Comparison of ENCODE assay signal across 1 cellular context in the genomic region with DNA sequence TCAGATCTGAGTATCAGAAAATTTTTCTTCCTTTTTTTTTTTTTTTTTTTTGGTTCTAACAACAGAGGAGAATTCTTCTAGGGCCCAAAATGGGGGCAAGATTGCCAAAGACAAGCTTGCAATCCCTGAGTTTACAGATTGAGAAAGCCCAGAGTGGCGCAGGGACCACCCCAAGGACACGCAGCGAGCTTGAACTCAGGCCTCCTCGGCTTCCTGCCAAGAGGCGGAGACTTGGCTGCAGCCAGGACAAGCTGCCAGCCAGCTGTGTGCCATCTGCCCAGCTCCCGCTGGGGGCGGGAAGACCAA.
TF ChIP-seq lines count a peak whose summit lies in the region.

No MANE protein-coding gene starts in this region.

TF ChIP-seq in HepG2, 621 proteins besides CTCF, POLR2A, EP300 and RAD21 (continued from another document and continues in another):
- TF ChIP-seq TIGD3 (CRISPR knock-in tag; IDR thresholded peaks at IDR 0.05; ENCODE audit: borderline replicate concordance) (no peak), LBX2 (CRISPR knock-in tag; IDR thresholded peaks at IDR 0.05; ENCODE audit: borderline replicate concordance) (no peak), ZKSCAN5 (CRISPR knock-in tag; IDR thresholded peaks at IDR 0.05) (no peak), ZFP62 (CRISPR knock-in tag; IDR thresholded peaks at IDR 0.05) (no peak), MEF2D (CRISPR knock-in tag; IDR thresholded peaks at IDR 0.05) (no peak), ZNF512B (CRISPR knock-in tag; IDR thresholded peaks at IDR 0.05; ENCODE audit: borderline replicate concordance) (no peak), ELK4 (CRISPR knock-in tag; IDR thresholded peaks at IDR 0.05; ENCODE audit: borderline replicate concordance) (no peak), ZNF281 (CRISPR knock-in tag; IDR thresholded peaks at IDR 0.05; ENCODE audit: borderline replicate concordance) (peak; percentile 36; the same call in 1 of the 2 replicates), ZNF549 (CRISPR knock-in tag; IDR thresholded peaks at IDR 0.05) (no peak), ZNF800 (CRISPR knock-in tag; IDR thresholded peaks at IDR 0.05) (no peak), SALL2 (CRISPR knock-in tag; IDR thresholded peaks at IDR 0.05) (no peak), FOXO1 (CRISPR knock-in tag; IDR thresholded peaks at IDR 0.05) (no peak; the same call in 1 of the 2 replicates), ZNF12 (CRISPR knock-in tag; IDR thresholded peaks at IDR 0.05) (peak; percentile 41; the same call in 1 of the 2 replicates), ZNF788 (CRISPR knock-in tag; IDR thresholded peaks at IDR 0.05; ENCODE audit: borderline replicate concordance) (no peak), GMEB1 (CRISPR knock-in tag; IDR thresholded peaks at IDR 0.05; ENCODE audit: borderline replicate concordance) (no peak), ARNTL (CRISPR knock-in tag; IDR thresholded peaks at IDR 0.05) (no peak), ZNF740 (CRISPR knock-in tag; IDR thresholded peaks at IDR 0.05) (no peak), ZBTB14 (CRISPR knock-in tag; IDR thresholded peaks at IDR 0.05) (no peak), ZSCAN21 (CRISPR knock-in tag; IDR thresholded peaks at IDR 0.05; ENCODE audit: borderline replicate concordance) (no peak), ZNF557 (CRISPR knock-in tag; IDR thresholded peaks at IDR 0.05) (no peak), IKZF1 (IDR thresholded peaks at IDR 0.05) (no peak)
- TF ChIP-seq, protein P1, sequence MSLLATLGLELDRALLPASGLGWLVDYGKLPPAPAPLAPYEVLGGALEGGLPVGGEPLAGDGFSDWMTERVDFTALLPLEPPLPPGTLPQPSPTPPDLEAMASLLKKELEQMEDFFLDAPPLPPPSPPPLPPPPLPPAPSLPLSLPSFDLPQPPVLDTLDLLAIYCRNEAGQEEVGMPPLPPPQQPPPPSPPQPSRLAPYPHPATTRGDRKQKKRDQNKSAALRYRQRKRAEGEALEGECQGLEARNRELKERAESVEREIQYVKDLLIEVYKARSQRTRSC (CRISPR knock-in tag; IDR thresholded peaks at IDR 0.05; ENCODE audit: low read depth) = no peak
- TF ChIP-seq, protein P2, sequence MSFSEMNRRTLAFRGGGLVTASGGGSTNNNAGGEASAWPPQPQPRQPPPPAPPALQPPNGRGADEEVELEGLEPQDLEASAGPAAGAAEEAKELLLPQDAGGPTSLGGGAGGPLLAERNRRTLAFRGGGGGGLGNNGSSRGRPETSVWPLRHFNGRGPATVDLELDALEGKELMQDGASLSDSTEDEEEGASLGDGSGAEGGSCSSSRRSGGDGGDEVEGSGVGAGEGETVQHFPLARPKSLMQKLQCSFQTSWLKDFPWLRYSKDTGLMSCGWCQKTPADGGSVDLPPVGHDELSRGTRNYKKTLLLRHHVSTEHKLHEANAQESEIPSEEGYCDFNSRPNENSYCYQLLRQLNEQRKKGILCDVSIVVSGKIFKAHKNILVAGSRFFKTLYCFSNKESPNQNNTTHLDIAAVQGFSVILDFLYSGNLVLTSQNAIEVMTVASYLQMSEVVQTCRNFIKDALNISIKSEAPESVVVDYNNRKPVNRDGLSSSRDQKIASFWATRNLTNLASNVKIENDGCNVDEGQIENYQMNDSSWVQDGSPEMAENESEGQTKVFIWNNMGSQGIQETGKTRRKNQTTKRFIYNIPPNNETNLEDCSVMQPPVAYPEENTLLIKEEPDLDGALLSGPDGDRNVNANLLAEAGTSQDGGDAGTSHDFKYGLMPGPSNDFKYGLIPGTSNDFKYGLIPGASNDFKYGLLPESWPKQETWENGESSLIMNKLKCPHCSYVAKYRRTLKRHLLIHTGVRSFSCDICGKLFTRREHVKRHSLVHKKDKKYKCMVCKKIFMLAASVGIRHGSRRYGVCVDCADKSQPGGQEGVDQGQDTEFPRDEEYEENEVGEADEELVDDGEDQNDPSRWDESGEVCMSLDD (CRISPR knock-in tag; IDR thresholded peaks at IDR 0.05; ENCODE audit: borderline replicate concordance) = no peak
- TF ChIP-seq, protein P3, sequence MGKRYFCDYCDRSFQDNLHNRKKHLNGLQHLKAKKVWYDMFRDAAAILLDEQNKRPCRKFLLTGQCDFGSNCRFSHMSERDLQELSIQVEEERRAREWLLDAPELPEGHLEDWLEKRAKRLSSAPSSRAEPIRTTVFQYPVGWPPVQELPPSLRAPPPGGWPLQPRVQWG (CRISPR knock-in tag; IDR thresholded peaks at IDR 0.05; ENCODE audit: borderline replicate concordance, low read depth) = no peak
- TF ChIP-seq, protein P4, sequence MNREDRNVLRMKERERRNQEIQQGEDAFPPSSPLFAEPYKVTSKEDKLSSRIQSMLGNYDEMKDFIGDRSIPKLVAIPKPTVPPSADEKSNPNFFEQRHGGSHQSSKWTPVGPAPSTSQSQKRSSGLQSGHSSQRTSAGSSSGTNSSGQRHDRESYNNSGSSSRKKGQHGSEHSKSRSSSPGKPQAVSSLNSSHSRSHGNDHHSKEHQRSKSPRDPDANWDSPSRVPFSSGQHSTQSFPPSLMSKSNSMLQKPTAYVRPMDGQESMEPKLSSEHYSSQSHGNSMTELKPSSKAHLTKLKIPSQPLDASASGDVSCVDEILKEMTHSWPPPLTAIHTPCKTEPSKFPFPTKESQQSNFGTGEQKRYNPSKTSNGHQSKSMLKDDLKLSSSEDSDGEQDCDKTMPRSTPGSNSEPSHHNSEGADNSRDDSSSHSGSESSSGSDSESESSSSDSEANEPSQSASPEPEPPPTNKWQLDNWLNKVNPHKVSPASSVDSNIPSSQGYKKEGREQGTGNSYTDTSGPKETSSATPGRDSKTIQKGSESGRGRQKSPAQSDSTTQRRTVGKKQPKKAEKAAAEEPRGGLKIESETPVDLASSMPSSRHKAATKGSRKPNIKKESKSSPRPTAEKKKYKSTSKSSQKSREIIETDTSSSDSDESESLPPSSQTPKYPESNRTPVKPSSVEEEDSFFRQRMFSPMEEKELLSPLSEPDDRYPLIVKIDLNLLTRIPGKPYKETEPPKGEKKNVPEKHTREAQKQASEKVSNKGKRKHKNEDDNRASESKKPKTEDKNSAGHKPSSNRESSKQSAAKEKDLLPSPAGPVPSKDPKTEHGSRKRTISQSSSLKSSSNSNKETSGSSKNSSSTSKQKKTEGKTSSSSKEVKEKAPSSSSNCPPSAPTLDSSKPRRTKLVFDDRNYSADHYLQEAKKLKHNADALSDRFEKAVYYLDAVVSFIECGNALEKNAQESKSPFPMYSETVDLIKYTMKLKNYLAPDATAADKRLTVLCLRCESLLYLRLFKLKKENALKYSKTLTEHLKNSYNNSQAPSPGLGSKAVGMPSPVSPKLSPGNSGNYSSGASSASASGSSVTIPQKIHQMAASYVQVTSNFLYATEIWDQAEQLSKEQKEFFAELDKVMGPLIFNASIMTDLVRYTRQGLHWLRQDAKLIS (CRISPR knock-in tag; IDR thresholded peaks at IDR 0.05) = peak; percentile 60; the same call in 1 of the 2 replicates
